Comparison of ENCODE assay signal across 38 cellular contexts in the genomic region with DNA sequence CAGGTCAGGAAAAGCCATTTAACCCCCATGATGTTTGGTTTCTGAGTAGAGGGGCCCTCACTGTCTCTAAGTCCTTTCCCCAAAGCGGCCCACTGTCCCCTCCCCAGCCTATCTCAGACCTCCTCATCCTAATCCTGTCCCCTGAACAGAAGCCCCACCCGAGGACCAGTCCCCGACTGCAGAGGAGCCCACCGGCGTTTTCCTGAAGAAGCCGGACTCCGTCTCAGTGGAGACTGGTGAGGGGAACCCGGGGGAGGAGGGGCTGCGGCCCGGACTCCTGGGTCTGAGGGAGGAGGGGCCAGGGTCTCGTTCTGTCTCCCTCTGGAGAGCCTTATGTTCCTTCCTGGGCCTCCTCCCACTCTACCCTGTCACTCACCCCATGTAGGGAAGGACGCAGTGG. TPM values are rescaled to one million over a fixed set of nuclear protein-coding genes. Genes with fewer than 3 reads are reported as not detected.
"Had no signal": no experiment of that assay in that cellular context is flagged by ENCODE, and none has a peak within 500 bp of the region (broad histone marks: within the 10 kb centered on the region; RNA-seq: fewer than 3 reads in every experiment).

No MANE protein-coding gene starts in this region.

- ATAC-seq: activated CD4-positive, CD25-positive, alpha-beta regulatory T cell treated with anti-CD3 and anti-CD28 coated beads, Interleukin-2, amount 50 U/mL, for 24 hours; body of pancreas; mucosa of descending colon had no signal

- DNase-seq: activated CD4-positive, alpha-beta T cell treated with anti-CD3 and anti-CD28 coated beads for 48 hours; activated CD4-positive, alpha-beta T cell treated with anti-CD3 and anti-CD28 coated beads, Interleukin-2, amount 50 U/mL, for 48 hours; activated CD8-positive, alpha-beta memory T cell treated with anti-CD3 and anti-CD28 coated beads for 24 hours; activated effector memory CD4-positive, alpha-beta T cell treated with Interleukin-2 at 50 U/mL for 16 hours; activated naive CD4-positive, alpha-beta T cell treated with Interleukin-2 at 50 U/mL for 16 hours; adrenal gland; aorta; body of pancreas; dermis blood vessel endothelial cell; effector CD4-positive, alpha-beta T cell; esophagus squamous epithelium; foreskin melanocyte; glutamatergic neuron; islet precursor cell; left ventricle myocardium inferior; mucosa of descending colon; ovary; sigmoid colon; stimulated activated CD4-positive, alpha-beta T cell treated with anti-CD3 and anti-CD28 coated beads, Interleukin-1b, Interleukin-23, amount 100 ng/mL, for 48 hours; stimulated activated CD4-positive, alpha-beta T cell treated with anti-CD3 and anti-CD28 coated beads, Interleukin-4, amount 100 ng/mL, for 4 hours; stimulated activated CD8-positive, alpha-beta memory T cell treated with anti-CD3 and anti-CD28 coated beads, Interleukin-4, amount 100 ng/mL, for 48 hours; stimulated activated naive CD4-positive, alpha-beta T cell treated with Interleukin-2 at 50 U/mL for 16 hours; uterus had no signal

- H3K4me1 ChIP-seq: uterus had no signal

- H3K4me3 Mint-ChIP-seq: activated naive CD8-positive, alpha-beta T cell; nephron; type B pancreatic cell had no signal

- H3K27ac Mint-ChIP-seq: activated naive CD8-positive, alpha-beta T cell; nephron; progenitor cell of endocrine pancreas; type B pancreatic cell had no signal

- H3K27me3 ChIP-seq: ovary had no signal

- H3K36me3 ChIP-seq: adrenal gland, esophagus squamous epithelium, left ventricle myocardium inferior, neutrophil, ovary, sigmoid colon, thoracic aorta, uterus had no signal

- H3K9me3 ChIP-seq: adrenal gland, body of pancreas, esophagus squamous epithelium, left ventricle myocardium inferior, mucosa of descending colon, neutrophil, ovary, sigmoid colon, thoracic aorta, uterus had no signal

- FAIRE-seq: colon, endometrium, TTC549 had no signal

- H3K27ac ChIP-seq: adrenal gland, body of pancreas, epithelial cell of prostate, esophagus squamous epithelium, left ventricle myocardium inferior, neutrophil, ovary, sigmoid colon, thoracic aorta, uterus, VCaP had no signal

- H3K9me3 Mint-ChIP-seq: nephron, type B pancreatic cell had no signal

- H3K4me2 ChIP-seq: smooth muscle cell had no signal

- H3K4me3 ChIP-seq: adrenal gland, body of pancreas, esophagus squamous epithelium, left ventricle myocardium inferior, lung, mucosa of descending colon, ovary, sigmoid colon, smooth muscle cell, thoracic aorta, uterus had no signal

- H3K36me3 Mint-ChIP-seq: activated naive CD8-positive, alpha-beta T cell; type B pancreatic cell had no signal

RNA-seq across cellular contexts. Expression of gene MYBPC2, which starts 2.9 kb away (rescaled TPM):
- total RNA-seq: aorta, body of pancreas, dermis blood vessel endothelial cell, left ventricle myocardium inferior, mesenteric fat pad, sigmoid colon, smooth muscle cell had no signal
- polyA plus RNA-seq: smooth muscle cell had no signal

RNA-seq across cellular contexts. Expression of gene SPIB, which starts 16.9 kb away (rescaled TPM):
- total RNA-seq: dermis blood vessel endothelial cell, left ventricle myocardium inferior, mesenteric fat pad, smooth muscle cell, thoracic aorta had no signal
- polyA plus RNA-seq: smooth muscle cell had no signal

RNA-seq across cellular contexts. Expression of gene GARIN5A, which starts 41.0 kb away (rescaled TPM):
- total RNA-seq: aorta had no signal
- polyA plus RNA-seq: aorta had no signal
